Comparison of ENCODE assay signal across 23 cellular contexts in the genomic region with DNA sequence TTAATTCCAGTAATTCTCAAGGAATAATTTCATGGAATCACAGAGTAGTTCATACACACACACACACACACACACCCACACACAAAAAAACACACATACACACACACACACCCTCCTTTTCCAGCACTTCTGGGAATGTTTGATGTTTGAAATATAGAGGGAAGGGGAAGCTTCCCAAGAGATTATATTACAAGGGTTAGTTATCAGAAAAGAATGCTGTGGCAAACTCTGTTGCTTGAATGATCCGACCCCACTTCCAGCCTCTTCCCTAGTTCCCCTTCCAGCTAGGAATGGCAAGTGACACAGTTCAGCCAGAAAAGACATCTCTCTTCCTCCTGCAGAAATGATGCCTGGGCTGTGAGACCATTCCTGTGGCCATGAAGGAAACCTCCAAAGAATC. TPM values are rescaled to one million over a fixed set of nuclear protein-coding genes. Genes with fewer than 3 reads are reported as not detected.
A peak's percentile ranks its signal among the peaks of the same experiment; 100 is the strongest.
DNase-seq lines count a peak whose midpoint lies in the region; ATAC-seq and TF ChIP-seq lines count a peak whose summit lies in the region.
"Had no signal": no experiment of that assay in that cellular context is flagged by ENCODE, and none has a peak within 500 bp of the region (broad histone marks: within the 10 kb centered on the region; RNA-seq: fewer than 3 reads in every experiment).

No MANE protein-coding gene starts in this region.

- H3F3A ChIP-seq in SK-N-SH (replicated peaks; ENCODE audit: insufficient read depth), result no peaks in the 10 kb centered on the region

- TF ChIP-seq EP300 in SK-N-SH (IDR thresholded peaks at IDR 0.05; ENCODE audit: borderline replicate concordance in 1 of 2, low read depth in 1 of 2, low read length in 1 of 2), result no peak

- DNase-seq in SK-N-SH, result no peak
- DNase-seq in amniotic epithelial cell (ENCODE audit: low read depth), result peak; percentile 39
- DNase-seq in fibroblast of the aortic adventitia (ENCODE audit: low read depth), result peak; percentile 59
- no peak for DNase-seq in GM13977 (ENCODE audit: low spot score)
- DNase-seq in NCI-H187 treated with DMSO at 0.1 percent for 48 hours (lab: John Stamatoyannopoulos, UW), result no peak
- DNase-seq in NCI-H2029 treated with DMSO at 0.1 percent for 48 hours (lab: John Stamatoyannopoulos, UW), result no peak
- no peak for DNase-seq in NCI-H345 (lab: John Stamatoyannopoulos, UW)
- DNase-seq: 8988T; activated B cell treated with CpG ODN at 0.5 μM for 24 hours; activated CD4-positive, alpha-beta memory T cell treated with anti-CD3 and anti-CD28 coated beads, Interleukin-2, amount 10 ng/mL, durations not matched to agents 7 days and 5 days; activated naive CD8-positive, alpha-beta T cell treated with anti-CD3 and anti-CD28 coated beads for 36 hours; AML-193; CD8-positive, alpha-beta T cell; effector memory CD8-positive, alpha-beta T cell; GDM1; MG63; NCI-H1436 treated with DMSO at 0.1 percent for 48 hours; RPMI8226; T-helper 9 cell had no signal

- TF ChIP-seq RAD21 in SK-N-SH (IDR thresholded peaks at IDR 0.05; ENCODE audit: low read length), result no peak

- no peak overlapping the region for H2AFZ ChIP-seq in SK-N-SH (ENCODE audit: low read depth)
- H2AFZ ChIP-seq: neural progenitor cell had no signal

- H3K36me3 ChIP-seq in SK-N-SH (replicated peaks in 1 of 2; ENCODE audit: control insufficient read depth in 1 of 2, insufficient read depth in 2 of 2, low read length in 1 of 2), result no peaks in the 10 kb centered on the region
- H3K36me3 ChIP-seq: MG63, neural progenitor cell, tibial nerve had no signal

- H3K4me1 ChIP-seq in SK-N-SH (ENCODE audit: control insufficient read depth in 1 of 2, insufficient read depth in 2 of 2, low read depth in 1 of 2, low read length in 1 of 2), result no peaks in the 10 kb centered on the region
- H3K4me1 ChIP-seq: neural progenitor cell had no signal

- CTCF ChIA-PET in SK-N-SH (lab: Yijun Ruan, JAX), result interaction anchor here (1.0 kb wide), 1 partner anchor 49 kb away, joined by 4 read pairs; no protein-coding TSS in a partner anchor

- POLR2A ChIA-PET in SK-N-SH (lab: Yijun Ruan, JAX), result no interaction called here

- no peak overlapping the region for H3K9ac ChIP-seq in SK-N-SH
- H3K9ac ChIP-seq: neural progenitor cell had no signal

- no peak overlapping the region for H3K27ac ChIP-seq in SK-N-SH (ENCODE audit: low read depth in 2 of 2, low read length in 1 of 2)
- H3K27ac ChIP-seq: neural progenitor cell, tibial nerve had no signal

- H3K79me2 ChIP-seq in SK-N-SH (ENCODE audit: insufficient read depth), result no peaks in the 10 kb centered on the region

- no peaks in the 10 kb centered on the region for H3K27me3 ChIP-seq in SK-N-SH (ENCODE audit: insufficient read depth)
- H3K27me3 ChIP-seq: MG63, neural progenitor cell, tibial nerve had no signal

- H3K9me2 ChIP-seq in SK-N-SH, result no peaks in the 10 kb centered on the region

- H4K20me1 ChIP-seq in SK-N-SH (ENCODE audit: insufficient read depth), result no peaks in the 10 kb centered on the region

- 0% methylated on average over 1 of the region's 1 CpG for WGBS in SK-N-SH (ENCODE audit: low lambda C conversion rate)

- no peak overlapping the region for H3K4me2 ChIP-seq in SK-N-SH
- H3K4me2 ChIP-seq: neural progenitor cell had no signal

- H3K4me3 ChIP-seq in SK-N-SH (ENCODE audit: low read depth in 2 of 2, low read length in 1 of 2) (no peak overlapping the region), fibroblast of the aortic adventitia (ENCODE audit: low read depth, low read length) (no peak overlapping the region)
- H3K4me3 ChIP-seq: MG63, neural progenitor cell, tibial nerve had no signal

- H3K9me3 ChIP-seq in SK-N-SH, result no peaks in the 10 kb centered on the region
- H3K9me3 ChIP-seq: MG63, tibial nerve had no signal

- TF ChIP-seq CTCF in SK-N-SH (IDR thresholded peaks at IDR 0.05), result no peak
- TF ChIP-seq CTCF in fibroblast of the aortic adventitia (IDR thresholded peaks at IDR 0.05; ENCODE audit: insufficient read depth, low read length), result no peak
- TF ChIP-seq CTCF in GM13977 (IDR thresholded peaks at IDR 0.05; ENCODE audit: extremely low read depth, insufficient read depth, missing control alignments), result no peak

- in situ Hi-C loops in GM13977 (cut with MboI; ENCODE audit: low pct_unique_long_range_greater_than_20kb, low sequenced_read_pairs, unreplicated experiment), result no loop called here

- peak; percentile 75 for ATAC-seq in SK-N-SH treated with all-trans-retinoic acid at 6 μM for 48 hours
- ATAC-seq: CD8-positive, alpha-beta T cell; effector memory CD8-positive, alpha-beta T cell; esophagus mucosa had no signal

TF ChIP-seq in SK-N-SH treated with all-trans-retinoic acid at 6 μM for 48 hours, 23 proteins besides CTCF, POLR2A, EP300 and RAD21 (continues in another document):
- TF ChIP-seq SNAI2 (CRISPR knock-in tag; IDR thresholded peaks at IDR 0.05) (no peak), ZC3H10 (CRISPR knock-in tag; IDR thresholded peaks at IDR 0.05) (no peak), GLIS3 (CRISPR knock-in tag; IDR thresholded peaks at IDR 0.05) (no peak), ZFP30 (CRISPR knock-in tag; IDR thresholded peaks at IDR 0.05) (no peak), ESRRG (CRISPR knock-in tag; IDR thresholded peaks at IDR 0.05) (no peak), PPARA (CRISPR knock-in tag; IDR thresholded peaks at IDR 0.05; ENCODE audit: borderline replicate concordance) (no peak)
- TF ChIP-seq, protein P1, sequence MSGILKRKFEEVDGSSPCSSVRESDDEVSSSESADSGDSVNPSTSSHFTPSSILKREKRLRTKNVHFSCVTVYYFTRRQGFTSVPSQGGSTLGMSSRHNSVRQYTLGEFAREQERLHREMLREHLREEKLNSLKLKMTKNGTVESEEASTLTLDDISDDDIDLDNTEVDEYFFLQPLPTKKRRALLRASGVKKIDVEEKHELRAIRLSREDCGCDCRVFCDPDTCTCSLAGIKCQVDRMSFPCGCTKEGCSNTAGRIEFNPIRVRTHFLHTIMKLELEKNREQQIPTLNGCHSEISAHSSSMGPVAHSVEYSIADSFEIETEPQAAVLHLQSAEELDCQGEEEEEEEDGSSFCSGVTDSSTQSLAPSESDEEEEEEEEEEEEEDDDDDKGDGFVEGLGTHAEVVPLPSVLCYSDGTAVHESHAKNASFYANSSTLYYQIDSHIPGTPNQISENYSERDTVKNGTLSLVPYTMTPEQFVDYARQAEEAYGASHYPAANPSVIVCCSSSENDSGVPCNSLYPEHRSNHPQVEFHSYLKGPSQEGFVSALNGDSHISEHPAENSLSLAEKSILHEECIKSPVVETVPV (CRISPR knock-in tag; IDR thresholded peaks at IDR 0.05), result no peak
- TF ChIP-seq, protein P2, sequence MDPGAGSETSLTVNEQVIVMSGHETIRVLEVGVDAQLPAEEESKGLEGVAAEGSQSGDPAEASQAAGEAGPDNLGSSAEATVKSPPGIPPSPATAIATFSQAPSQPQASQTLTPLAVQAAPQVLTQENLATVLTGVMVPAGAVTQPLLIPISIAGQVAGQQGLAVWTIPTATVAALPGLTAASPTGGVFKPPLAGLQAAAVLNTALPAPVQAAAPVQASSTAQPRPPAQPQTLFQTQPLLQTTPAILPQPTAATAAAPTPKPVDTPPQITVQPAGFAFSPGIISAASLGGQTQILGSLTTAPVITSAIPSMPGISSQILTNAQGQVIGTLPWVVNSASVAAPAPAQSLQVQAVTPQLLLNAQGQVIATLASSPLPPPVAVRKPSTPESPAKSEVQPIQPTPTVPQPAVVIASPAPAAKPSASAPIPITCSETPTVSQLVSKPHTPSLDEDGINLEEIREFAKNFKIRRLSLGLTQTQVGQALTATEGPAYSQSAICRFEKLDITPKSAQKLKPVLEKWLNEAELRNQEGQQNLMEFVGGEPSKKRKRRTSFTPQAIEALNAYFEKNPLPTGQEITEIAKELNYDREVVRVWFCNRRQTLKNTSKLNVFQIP (CRISPR knock-in tag; IDR thresholded peaks at IDR 0.05; ENCODE audit: borderline replicate concordance, low read depth), result no peak

TF ChIP-seq in SK-N-SH, 30 proteins besides CTCF, POLR2A, EP300 and RAD21:
- no peak for TF ChIP-seq GABPA (IDR thresholded peaks at IDR 0.05; ENCODE audit: low read depth)
- no peak for TF ChIP-seq SIN3A (IDR thresholded peaks at IDR 0.05; ENCODE audit: borderline replicate concordance, low read depth, low read length)
- no peak for TF ChIP-seq EZH2phosphoT487 (IDR thresholded peaks at IDR 0.05; ENCODE audit: borderline replicate concordance, low read depth)

RNA-seq across cellular contexts. Expression of a gene that starts 49.9 kb away (rescaled TPM):
- 0.93 and 1.0 TPM in 2 replicates for polyA plus RNA-seq in SK-N-SH (2012; rRNA removed)
- polyA plus RNA-seq in SK-N-SH (2012; cell fraction: cytosol; rRNA removed), result 1.7 TPM in 2 replicates
- polyA plus RNA-seq in SK-N-SH (2012; cell fraction: nucleus; rRNA removed), result 0.40 and 0.61 TPM in 2 replicates
- total RNA-seq in fibroblast of the aortic adventitia (ENCODE audit: low replicate concordance), result 62.6 and 176 TPM in 2 replicates

Comparison
In these comparisons a context has a peak if more than half of its experiments do, and no peak if none do; other contexts are left out.
1. DNase-seq: peak in amniotic epithelial cell (single experiment) and fibroblast of the aortic adventitia (single experiment); none in SK-N-SH (single experiment), GM13977 (single experiment), NCI-H187 treated with DMSO at 0.1 percent for 48 hours (single experiment), NCI-H2029 treated with DMSO at 0.1 percent for 48 hours (single experiment) and NCI-H345 (single experiment).